ENCODE assay signal across 8 cellular contexts in genomic region chr3:38164136-38164965, GRCh38. TPM values are rescaled to one million over a fixed set of nuclear protein-coding genes. Genes with fewer than 3 reads are reported as not detected.
DNase-seq lines count a peak whose midpoint lies in the region; ATAC-seq and TF ChIP-seq lines count a peak whose summit lies in the region.

No MANE protein-coding gene starts in this region.

- H3K9me1 ChIP-seq in IMR-90 (ENCODE audit: insufficient read depth, low read length) = 0 out of 2 replicates have a peak, but pooled peaks cover 2% of the 10 kb centered on the region

- H2BK20ac ChIP-seq in IMR-90 (ENCODE audit: low read depth, low read length) = 0 out of 2 replicates have a peak overlapping the region, but pooled peaks have one; percentile 24

- peak overlapping the region; percentile 70 for H3K4me2 ChIP-seq in IMR-90 (ENCODE audit: low read depth, low read length)

- H3K14ac ChIP-seq in IMR-90 (replicated peaks; ENCODE audit: low read depth, low read length) = peak overlapping the region; percentile 80

- no peaks in the 10 kb centered on the region for H3K36me3 ChIP-seq in IMR-90 (ENCODE audit: control insufficient read depth, insufficient read depth, low read length)
- peaks cover 0 to 7% (median 0%) of the 10 kb centered on the region in 3 experiments for H3K36me3 ChIP-seq in naive thymus-derived CD4-positive, alpha-beta T cell (ENCODE audit: control insufficient read depth in 2 of 3, insufficient read depth in 3 of 3, low read length in 3 of 3)

- no peak for DNase-seq in IMR-90
- no peak for DNase-seq in naive thymus-derived CD4-positive, alpha-beta T cell
- no peak for DNase-seq in GM20000 (ENCODE audit: low spot score)
- no peak for DNase-seq in NCI-H2171 treated with DMSO at 0.1 percent for 48 hours (lab: John Stamatoyannopoulos, UW)

- no peaks in the 10 kb centered on the region for H3K9me3 ChIP-seq in IMR-90 (ENCODE audit: control insufficient read depth, insufficient read depth, low read length)
- H3K9me3 ChIP-seq in naive thymus-derived CD4-positive, alpha-beta T cell (ENCODE audit: control insufficient read depth in 2 of 3, low read length in 3 of 3) = no peaks in the 10 kb centered on the region

- peak overlapping the region; percentile 81 for H3K4ac ChIP-seq in IMR-90 (ENCODE audit: low read depth, low read length)

- no peak for TF ChIP-seq POLR2A in IMR-90 (IDR thresholded peaks at IDR 0.05; ENCODE audit: low read depth, low read length)

- peak overlapping the region; percentile 61 for H3K23ac ChIP-seq in IMR-90 (ENCODE audit: low read depth, low read length)

- peak overlapping the region; percentile 97 for H2AK9ac ChIP-seq in IMR-90 (replicated peaks; ENCODE audit: low read depth, low read length, poor library complexity)

- peaks cover 2% of the 10 kb centered on the region; the same call in 1 of the 2 replicates for H3K4me1 ChIP-seq in IMR-90 (ENCODE audit: control insufficient read depth, insufficient read depth, low read length)
- H3K4me1 ChIP-seq in naive thymus-derived CD4-positive, alpha-beta T cell (ENCODE audit: control insufficient read depth in 2 of 2, insufficient read depth in 2 of 2, low read length in 2 of 2) = peaks cover 18 to 22% of the 10 kb centered on the region in 2 donors

- dilution Hi-C loops in IMR-90 (cut with HindIII; ENCODE audit: low sequenced_read_pairs, unreplicated experiment) = no loop called here

- no peaks in the 10 kb centered on the region for H3K27me3 ChIP-seq in IMR-90 (ENCODE audit: control insufficient read depth, insufficient read depth, low read length)
- no peaks in the 10 kb centered on the region for H3K27me3 ChIP-seq in naive thymus-derived CD4-positive, alpha-beta T cell (ENCODE audit: control insufficient read depth in 2 of 2, insufficient read depth in 2 of 2, low read length in 2 of 2)

- H3K4me3 Mint-ChIP-seq in naive thymus-derived CD4-positive, alpha-beta T cell = peak overlapping the region; percentile 90 to 98 (median 96)

- H2AFZ ChIP-seq in IMR-90 (replicated peaks; ENCODE audit: low read length, poor library complexity) = peak overlapping the region; percentile 89

- H3K9me3 Mint-ChIP-seq in naive thymus-derived CD4-positive, alpha-beta T cell = peaks cover 0 to 3% (median 0%) of the 10 kb centered on the region in 11 donors

- peak overlapping the region; percentile 47 for H2BK5ac ChIP-seq in IMR-90 (ENCODE audit: low read depth, low read length, poor library complexity, severe bottlenecking)

- peak overlapping the region; percentile 65; the same call in 1 of the 2 replicates for H3K56ac ChIP-seq in IMR-90 (ENCODE audit: extremely low read depth, insufficient read depth, low read length)

- H3K27me3 Mint-ChIP-seq in naive thymus-derived CD4-positive, alpha-beta T cell = peaks cover 0 to 6% (median 0%) of the 10 kb centered on the region in 5 donors

- no peak for TF ChIP-seq CTCF in IMR-90 (conservative IDR thresholded peaks at IDR 0.05; ENCODE audit: low read depth, low read length)
- TF ChIP-seq CTCF in GM20000 (IDR thresholded peaks at IDR 0.05; ENCODE audit: extremely low read depth, missing control alignments) = no peak

- no TSS peak for BruUV-seq in IMR-90 (replicated peaks; lab: Mats Ljungman, UMichigan)

- peak overlapping the region; percentile 86 to 96 for H4K8ac ChIP-seq in IMR-90 (ENCODE audit: low read depth in 2 of 2, low read length in 2 of 2)

- WGBS in IMR-90 (ENCODE audit: extremely low coverage in 2 of 2, insufficient read length in 1 of 2), 2 experiments = 54% methylated on average over 17 of the region's 40 CpGs; no CpG with 5 or more reads in 1 of the 2 experiments

- intact Hi-C loops in IMR-90 (cut with micrococcal nuclease) = no loop called here
- intact Hi-C loops in naive thymus-derived CD4-positive, alpha-beta T cell (cut with micrococcal nuclease) = loop anchor here (1.0 to 10.0 kb wide), 5 partner anchors 288 to 1220 kb away; partner anchors contain the start of genes SCN11A (in 2 of the 2), ACVR2B (in 1 of the 2), EPM2AIP1 (in 1 of the 2) and EXOG (in 1 of the 2)

- CTCF ChIA-PET in IMR-90 (lab: Yijun Ruan, JAX) = interaction anchor here (0.5 to 1.2 kb wide), 4 partner anchors 8 to 27 kb away, joined by 3 to 4 read pairs (median 3); partner anchors contain the start of gene ACAA1
- CTCF ChIA-PET in naive thymus-derived CD4-positive, alpha-beta T cell (lab: Charles Lee) = interaction anchor here (1.0 to 2.0 kb wide), 3 partner anchors 28 to 189 kb away, joined by 3 to 7 read pairs (median 3); partner anchors contain the start of gene ACAA1

- peak overlapping the region; percentile 65 for H2AK5ac ChIP-seq in IMR-90 (ENCODE audit: low read depth, low read length)

- TF ChIP-seq RAD21 in IMR-90 (IDR thresholded peaks at IDR 0.05; ENCODE audit: low read length) = no peak

- peaks cover 0 to 13% of the 10 kb centered on the region in 2 experiments; a peak in 2 of 4 replicates for H3K79me1 ChIP-seq in IMR-90 (ENCODE audit: low read depth in 1 of 2, low read length in 2 of 2)

- peak overlapping the region; percentile 55 for H3K27ac ChIP-seq in IMR-90 (ENCODE audit: insufficient read depth, low read length)
- peak overlapping the region; percentile 97 for H3K27ac ChIP-seq in cingulate gyrus (ENCODE audit: low read depth, low read length)
- H3K27ac ChIP-seq in naive thymus-derived CD4-positive, alpha-beta T cell (ENCODE audit: low read depth, low read length) = peak overlapping the region; percentile 98

- H3K4me1 Mint-ChIP-seq in naive thymus-derived CD4-positive, alpha-beta T cell = peaks cover 24 to 47% (median 39%) of the 10 kb centered on the region in 7 donors

- H3K4me3 ChIP-seq in IMR-90 (ENCODE audit: insufficient read depth, low read depth, low read length) = peak overlapping the region; percentile 57
- peak overlapping the region; percentile 84 for H3K4me3 ChIP-seq in naive thymus-derived CD4-positive, alpha-beta T cell (ENCODE audit: low read length)

- H4K91ac ChIP-seq in IMR-90 (ENCODE audit: insufficient read depth, low read depth, low read length) = peak overlapping the region; percentile 75

- H3K9ac ChIP-seq in IMR-90 (ENCODE audit: low read depth, low read length) = peak overlapping the region; percentile 45

- POLR2A ChIA-PET in IMR-90 (lab: Charles Lee; ENCODE audit: unreplicated experiment) = interaction anchor here (0.6 to 2.0 kb wide), 3 partner anchors 22 to 27 kb away, joined by 3 to 16 read pairs (median 10); partner anchors contain the start of gene ACAA1
- POLR2A ChIA-PET in naive thymus-derived CD4-positive, alpha-beta T cell (lab: Charles Lee) = interaction anchor here (0.6 to 5.4 kb wide), 15 partner anchors 8 to 920 kb away, joined by 3 to 156 read pairs (median 4); partner anchors contain the start of genes ACAA1, DLEC1, EXOG and MYD88

- ATAC-seq in GM19023 (IDR thresholded peaks at IDR 0.05; ENCODE audit: unreplicated experiment) = peak; percentile 17
- peak; percentile 12 for ATAC-seq in IMR-90 (ENCODE audit: low read depth)
- no peak for ATAC-seq in naive thymus-derived CD4-positive, alpha-beta T cell
- no peak for ATAC-seq in GM21367 (IDR thresholded peaks at IDR 0.05; ENCODE audit: unreplicated experiment)
- ATAC-seq in GM21717 (IDR thresholded peaks at IDR 0.05; ENCODE audit: unreplicated experiment) = no peak

- peak overlapping the region; percentile 76 for H4K5ac ChIP-seq in IMR-90 (ENCODE audit: low read depth, low read length)

- peak overlapping the region; percentile 99 to 100 (median 100) for H3K27ac Mint-ChIP-seq in naive thymus-derived CD4-positive, alpha-beta T cell

- peak overlapping the region; percentile 18; the same call in 1 of the 2 replicates for H3K18ac ChIP-seq in IMR-90 (ENCODE audit: low read depth, low read length)

- H2BK120ac ChIP-seq in IMR-90 (ENCODE audit: low read depth, low read length) = peak overlapping the region; percentile 42

- H4K20me1 ChIP-seq in IMR-90 (ENCODE audit: insufficient read depth, low read length) = peaks cover 5% of the 10 kb centered on the region; the same call in 1 of the 2 replicates

- H2BK15ac ChIP-seq in IMR-90 (ENCODE audit: low read depth, low read length) = peak overlapping the region; percentile 28; the same call in 1 of the 3 replicates

- peaks cover 0 to 21% (median 0%) of the 10 kb centered on the region in 5 donors for H3K36me3 Mint-ChIP-seq in naive thymus-derived CD4-positive, alpha-beta T cell

- in situ Hi-C loops in IMR-90 (cut with MboI; ENCODE audit: low sequenced_read_pairs) = no loop called here

TF ChIP-seq in IMR-90, 13 proteins besides CTCF, POLR2A, EP300 and RAD21 (continues in another document):
- TF ChIP-seq SMC3 (IDR thresholded peaks at IDR 0.05; ENCODE audit: low read depth, low read length) = no peak
- no peak for TF ChIP-seq NFE2L2 (IDR thresholded peaks at IDR 0.05; ENCODE audit: low read depth, low read length)
- TF ChIP-seq CHD1 (IDR thresholded peaks at IDR 0.05; ENCODE audit: low read depth, low read length) = no peak
- no peak for TF ChIP-seq BHLHE40 (IDR thresholded peaks at IDR 0.05; ENCODE audit: low read depth, low read length)
- TF ChIP-seq MAZ (IDR thresholded peaks at IDR 0.05; ENCODE audit: borderline replicate concordance, low read depth, low read length) = no peak
- TF ChIP-seq RCOR1 (IDR thresholded peaks at IDR 0.05; ENCODE audit: insufficient replicate concordance, low read length) = no peak
- no peak for TF ChIP-seq RFX5 (IDR thresholded peaks at IDR 0.05; ENCODE audit: low read depth, low read length)

RNA-seq across cellular contexts. Expression of gene OXSR1, which starts 1.0 kb away (rescaled TPM):
- 37.6 and 50.5 TPM in 2 replicates for total RNA-seq in IMR-90 (2012; rRNA removed)
- polyA plus RNA-seq in IMR-90 (2012; rRNA removed) = 28.9 and 32.9 TPM in 2 replicates
- 9.9 and 11.5 TPM in 2 replicates for polyA plus RNA-seq in IMR-90 (2012; cell fraction: cytosol; rRNA removed)
- polyA plus RNA-seq in IMR-90 (2012; cell fraction: nucleus; rRNA removed; ENCODE audit: low replicate concordance) = 7.8 and 33.4 TPM in 2 replicates
- total RNA-seq in naive thymus-derived CD4-positive, alpha-beta T cell = 10 to 100 TPM; 35.0 to 59.7 (median 38.8) TPM
- polyA plus RNA-seq in naive thymus-derived CD4-positive, alpha-beta T cell = 10 to 100 TPM; 12.3 to 14.4 TPM

RNA-seq across cellular contexts. Expression of gene MYD88, which starts 25.9 kb away (rescaled TPM):
- 9.3 and 10.8 TPM in 2 replicates for total RNA-seq in IMR-90 (2012; rRNA removed)
- polyA plus RNA-seq in IMR-90 (2012; rRNA removed) = 34.4 and 39.8 TPM in 2 replicates
- 30.6 and 68.8 TPM in 2 replicates for polyA plus RNA-seq in IMR-90 (2012; cell fraction: cytosol; rRNA removed)
- polyA plus RNA-seq in IMR-90 (2012; cell fraction: nucleus; rRNA removed; ENCODE audit: low replicate concordance) = 18.4 and 27.6 TPM in 2 replicates
- total RNA-seq in naive thymus-derived CD4-positive, alpha-beta T cell = 100 to 1,000 TPM in 1 of 5 experiments, 10 to 100 TPM in 4; 35.2 to 108 (median 41.6) TPM
- 10 to 100 TPM; 52.8 to 75.4 TPM for polyA plus RNA-seq in naive thymus-derived CD4-positive, alpha-beta T cell

RNA-seq across cellular contexts. Expression of gene ACAA1, which starts 27.4 kb away (rescaled TPM):
- 19.4 and 30.8 TPM in 2 replicates for total RNA-seq in IMR-90 (2012; rRNA removed)
- polyA plus RNA-seq in IMR-90 (2012; rRNA removed) = 62.4 and 69.4 TPM in 2 replicates
- polyA plus RNA-seq in IMR-90 (2012; cell fraction: cytosol; rRNA removed) = 40.6 and 50.8 TPM in 2 replicates
- 134 and 252 TPM in 2 replicates for polyA plus RNA-seq in IMR-90 (2012; cell fraction: nucleus; rRNA removed; ENCODE audit: low replicate concordance)
- total RNA-seq in naive thymus-derived CD4-positive, alpha-beta T cell = 100 to 1,000 TPM in 1 of 5 experiments, 10 to 100 TPM in 4; 88.1 to 129 (median 91.0) TPM
- 10 to 100 TPM; 64.4 to 65.9 TPM for polyA plus RNA-seq in naive thymus-derived CD4-positive, alpha-beta T cell

Comparison
In these comparisons a context has a peak if more than half of its experiments do, and no peak if none do; other contexts are left out.
1. ATAC-seq: peak in GM19023 (single experiment) and IMR-90 (single experiment); none in naive thymus-derived CD4-positive, alpha-beta T cell (single experiment), GM21367 (single experiment) and GM21717 (single experiment).
2. Peak in every context shown above with its lines, with median percentiles within 50 percentile points of each other: H3K27ac ChIP-seq.